1 cellular context compared by ENCODE assay signal in genomic region chr16:21647562-21648164, GRCh38.
TF ChIP-seq lines count a peak whose summit lies in the region.

No MANE protein-coding gene starts in this region.

TF ChIP-seq in H1, 55 proteins besides CTCF, POLR2A, EP300 and RAD21:
- TF ChIP-seq JUND (IDR thresholded peaks at IDR 0.05; ENCODE audit: low read length) (no peak), POLR2AphosphoS5 (IDR thresholded peaks at IDR 0.05; ENCODE audit: low read depth, low read length) (no peak)
